Comparison of ENCODE assay signal across 19 cellular contexts in genomic region chr10:16902606-16903005, GRCh38.
DNase-seq lines count a peak whose midpoint lies in the region; ATAC-seq, FAIRE-seq and TF ChIP-seq lines count a peak whose summit lies in the region.
"Had no signal": no experiment of that assay in that cellular context is flagged by ENCODE, and none has a peak within 500 bp of the region (broad histone marks: within the 10 kb centered on the region; RNA-seq: fewer than 3 reads in every experiment).

No MANE protein-coding gene starts in this region.

- CTCF ChIA-PET in activated CD8-positive, alpha-beta T cell treated with anti-CD3 and anti-CD28 coated beads for 36 hours (lab: Charles Lee), result no interaction called here

- TF ChIP-seq CTCF in natural killer cell (IDR thresholded peaks at IDR 0.05), result no peak
- no peak for TF ChIP-seq CTCF in activated CD8-positive, alpha-beta T cell treated with anti-CD3 and anti-CD28 coated beads for 36 hours (IDR thresholded peaks at IDR 0.05)

- intact Hi-C loops in natural killer cell (cut with micrococcal nuclease), result no loop called here
- intact Hi-C loops in activated CD8-positive, alpha-beta T cell treated with anti-CD3 and anti-CD28 coated beads for 36 hours (cut with micrococcal nuclease), result no loop called here

- H3K27me3 Mint-ChIP-seq in natural killer cell treated with Interleukin-12 subunit alpha and Interleukin-12 subunit beta and Interleukin-15 and Interleukin-18, amount 100 ng/mL, for 72 hours, result no peaks in the 10 kb centered on the region
- H3K27me3 Mint-ChIP-seq in natural killer cell (ENCODE audit: low read depth in 2 of 2), result no peaks in the 10 kb centered on the region
- H3K27me3 Mint-ChIP-seq in activated CD8-positive, alpha-beta T cell treated with anti-CD3 and anti-CD28 coated beads for 36 hours, result no peaks in the 10 kb centered on the region

- H3K4me3 Mint-ChIP-seq in natural killer cell treated with Interleukin-12 subunit alpha and Interleukin-12 subunit beta and Interleukin-15 and Interleukin-18, amount 100 ng/mL, for 72 hours, result no peak overlapping the region
- H3K4me3 Mint-ChIP-seq in natural killer cell, result no peak overlapping the region
- peak overlapping the region; percentile 6 for H3K4me3 Mint-ChIP-seq in activated CD8-positive, alpha-beta T cell treated with anti-CD3 and anti-CD28 coated beads for 36 hours

- DNase-seq in natural killer cell treated with Interleukin-12 subunit alpha and Interleukin-12 subunit beta and Interleukin-15 and Interleukin-18, amount 100 ng/mL, for 72 hours (ENCODE audit: low spot score), result no peak
- DNase-seq in natural killer cell (no peak), islet precursor cell (no peak), GM12891 (ENCODE audit: insufficient read length, low spot score) (no peak)
- DNase-seq in activated CD8-positive, alpha-beta T cell treated with anti-CD3 and anti-CD28 coated beads for 36 hours, result peak; percentile 48
- peak; percentile 19 for DNase-seq in stimulated activated naive CD8-positive, alpha-beta T cell treated with anti-CD3 and anti-CD28 coated beads, Interleukin-15, Interleukin-2, amounts not matched to agents 100 U/mL and 50 U/mL, for 24 hours
- DNase-seq: amniotic stem cell, Calu3, cerebellar nuclear complex, GDM1, left ventricle myocardium inferior, NCI-H2171, SHP77, T1000, upper lobe of right lung had no signal

- POLR2A ChIA-PET in activated CD8-positive, alpha-beta T cell treated with anti-CD3 and anti-CD28 coated beads for 36 hours (lab: Charles Lee), result interaction anchor here (1.8 kb wide), 1 partner anchor 11 kb away, joined by 10 read pairs; no protein-coding TSS in a partner anchor

- no peak overlapping the region for H3K27ac Mint-ChIP-seq in natural killer cell treated with Interleukin-12 subunit alpha and Interleukin-12 subunit beta and Interleukin-15 and Interleukin-18, amount 100 ng/mL, for 72 hours
- H3K27ac Mint-ChIP-seq in natural killer cell, result peak overlapping the region in 1 of 2 donors; percentile 7
- H3K27ac Mint-ChIP-seq in activated CD8-positive, alpha-beta T cell treated with anti-CD3 and anti-CD28 coated beads for 36 hours, result no peak overlapping the region

- peaks cover 14 to 22% of the 10 kb centered on the region in 2 donors for H3K4me1 Mint-ChIP-seq in natural killer cell treated with Interleukin-12 subunit alpha and Interleukin-12 subunit beta and Interleukin-15 and Interleukin-18, amount 100 ng/mL, for 72 hours (ENCODE audit: low read depth in 2 of 2)
- peaks cover 6 to 7% of the 10 kb centered on the region in 2 donors for H3K4me1 Mint-ChIP-seq in natural killer cell
- H3K4me1 Mint-ChIP-seq in activated CD8-positive, alpha-beta T cell treated with anti-CD3 and anti-CD28 coated beads for 36 hours (ENCODE audit: low read depth), result peaks cover 9% of the 10 kb centered on the region

- no peak for FAIRE-seq in GM12891 (lab: Jason Lieb, UNC)
- FAIRE-seq: GM19239 had no signal

- no peaks in the 10 kb centered on the region for H3K36me3 Mint-ChIP-seq in natural killer cell treated with Interleukin-12 subunit alpha and Interleukin-12 subunit beta and Interleukin-15 and Interleukin-18, amount 100 ng/mL, for 72 hours
- no peaks in the 10 kb centered on the region for H3K36me3 Mint-ChIP-seq in natural killer cell
- peaks cover 2% of the 10 kb centered on the region for H3K36me3 Mint-ChIP-seq in activated CD8-positive, alpha-beta T cell treated with anti-CD3 and anti-CD28 coated beads for 36 hours (ENCODE audit: low read depth)

- no peak for TF ChIP-seq POLR2A in GM12891 (IDR thresholded peaks at IDR 0.05; ENCODE audit: low read depth, low read length)

- no peaks in the 10 kb centered on the region for H3K9me3 Mint-ChIP-seq in natural killer cell treated with Interleukin-12 subunit alpha and Interleukin-12 subunit beta and Interleukin-15 and Interleukin-18, amount 100 ng/mL, for 72 hours
- no peaks in the 10 kb centered on the region for H3K9me3 Mint-ChIP-seq in natural killer cell
- H3K9me3 Mint-ChIP-seq in activated CD8-positive, alpha-beta T cell treated with anti-CD3 and anti-CD28 coated beads for 36 hours, result no peaks in the 10 kb centered on the region
- H3K9me3 Mint-ChIP-seq: naive thymus-derived CD4-positive, alpha-beta T cell had no signal

- peak; percentile 50 to 59 for ATAC-seq in natural killer cell treated with Interleukin-12 subunit alpha and Interleukin-12 subunit beta and Interleukin-15 and Interleukin-18, amount 100 ng/mL, for 72 hours
- ATAC-seq in natural killer cell, result no peak
- ATAC-seq in HG03558 (IDR thresholded peaks at IDR 0.05; ENCODE audit: extremely low read depth, unreplicated experiment), result peak; percentile 70
- peak; percentile 90 for ATAC-seq in activated CD8-positive, alpha-beta T cell treated with anti-CD3 and anti-CD28 coated beads for 36 hours
- peak; percentile 57 for ATAC-seq in stimulated activated naive CD8-positive, alpha-beta T cell treated with anti-CD3 and anti-CD28 coated beads, Interleukin-15, Interleukin-2, amounts not matched to agents 100 U/mL and 50 U/mL, for 24 hours
- ATAC-seq in GM21390 (IDR thresholded peaks at IDR 0.05; ENCODE audit: unreplicated experiment), result no peak
- ATAC-seq: naive thymus-derived CD4-positive, alpha-beta T cell; upper lobe of right lung had no signal

TF ChIP-seq in GM12891, 5 proteins besides CTCF, POLR2A, EP300 and RAD21:
- TF ChIP-seq PAX5 (IDR thresholded peaks at IDR 0.05; ENCODE audit: insufficient read depth, low read length, severe bottlenecking), result no peak
- no peak for TF ChIP-seq POLR2AphosphoS5 (IDR thresholded peaks at IDR 0.05; ENCODE audit: low read depth, low read length)
- no peak for TF ChIP-seq TAF1 (IDR thresholded peaks at IDR 0.05; ENCODE audit: low read depth, low read length)
- TF ChIP-seq POU2F2 (IDR thresholded peaks at IDR 0.05; ENCODE audit: low read depth, low read length), result no peak
- TF ChIP-seq SPI1 (IDR thresholded peaks at IDR 0.05; ENCODE audit: low read depth, low read length), result no peak

Comparison
In these comparisons a context has a peak if more than half of its experiments do, and no peak if none do; other contexts are left out.
1. ATAC-seq: peak in natural killer cell treated with Interleukin-12 subunit alpha and Interleukin-12 subunit beta and Interleukin-15 and Interleukin-18, amount 100 ng/mL, for 72 hours (2 of 2), HG03558 (single experiment), activated CD8-positive, alpha-beta T cell treated with anti-CD3 and anti-CD28 coated beads for 36 hours (single experiment) and stimulated activated naive CD8-positive, alpha-beta T cell treated with anti-CD3 and anti-CD28 coated beads, Interleukin-15, Interleukin-2, amounts not matched to agents 100 U/mL and 50 U/mL, for 24 hours (single experiment); none in natural killer cell (0 of 3) and GM21390 (single experiment).
2. DNase-seq: peak in activated CD8-positive, alpha-beta T cell treated with anti-CD3 and anti-CD28 coated beads for 36 hours (single experiment) and stimulated activated naive CD8-positive, alpha-beta T cell treated with anti-CD3 and anti-CD28 coated beads, Interleukin-15, Interleukin-2, amounts not matched to agents 100 U/mL and 50 U/mL, for 24 hours (single experiment); none in natural killer cell treated with Interleukin-12 subunit alpha and Interleukin-12 subunit beta and Interleukin-15 and Interleukin-18, amount 100 ng/mL, for 72 hours (single experiment), natural killer cell (single experiment), islet precursor cell (single experiment) and GM12891 (single experiment).